Comparison of ENCODE assay signal across 8 cellular contexts in genomic region chr10:91410638-91411367, GRCh38. TPM values are rescaled to one million over a fixed set of nuclear protein-coding genes. Genes with fewer than 3 reads are reported as not detected.
DNase-seq lines count a peak whose midpoint lies in the region; ATAC-seq and TF ChIP-seq lines count a peak whose summit lies in the region.

No MANE protein-coding gene starts in this region.

- peak; percentile 37 for DNase-seq in EH (ENCODE audit: low read depth)
- peak; percentile 21 to 22 for DNase-seq in activated CD4-positive, alpha-beta T cell treated with anti-CD3 and anti-CD28 coated beads, Interleukin-2, amount 50 U/mL, for 4 hours
- peak; percentile 35 to 46 for DNase-seq in erythroblast (lab: John Stamatoyannopoulos, UW)
- DNase-seq in naive thymus-derived CD8-positive, alpha-beta T cell: peak in 2 of 10 donors; percentile 9 to 33
- peak; percentile 47 for DNase-seq in ureter (ENCODE audit: low spot score)

- no peaks in the 10 kb centered on the region for H3K27me3 Mint-ChIP-seq in IgD-negative memory B cell
- peaks cover 0 to 6% (median 0%) of the 10 kb centered on the region in 5 donors for H3K27me3 Mint-ChIP-seq in naive thymus-derived CD8-positive, alpha-beta T cell

- peaks cover 5 to 12% (median 6%) of the 10 kb centered on the region in 3 donors for H3K4me1 Mint-ChIP-seq in IgD-negative memory B cell
- peaks cover 3 to 16% (median 11%) of the 10 kb centered on the region in 4 donors for H3K4me1 Mint-ChIP-seq in naive thymus-derived CD8-positive, alpha-beta T cell

- peak overlapping the region; percentile 87 to 96 (median 92) for H3K4me3 Mint-ChIP-seq in IgD-negative memory B cell
- H3K4me3 Mint-ChIP-seq in naive thymus-derived CD8-positive, alpha-beta T cell: peak overlapping the region; percentile 69 to 94 (median 89)

- TF ChIP-seq POLR2A in erythroblast (IDR thresholded peaks at IDR 0.05; ENCODE audit: low read length): no peak

- no peaks in the 10 kb centered on the region for H3K9me3 Mint-ChIP-seq in IgD-negative memory B cell
- H3K9me3 Mint-ChIP-seq in naive thymus-derived CD8-positive, alpha-beta T cell: no peaks in the 10 kb centered on the region

- no peak for ATAC-seq in naive thymus-derived CD8-positive, alpha-beta T cell
- ATAC-seq in GM19397 (IDR thresholded peaks at IDR 0.05; ENCODE audit: unreplicated experiment) (no peak), HG03139 (IDR thresholded peaks at IDR 0.05; ENCODE audit: unreplicated experiment) (no peak)

- POLR2A ChIA-PET in naive thymus-derived CD8-positive, alpha-beta T cell (lab: Charles Lee): interaction anchor here (1.5 to 1.7 kb wide), 3 partner anchors 25 to 513 kb away, joined by 3 to 6 read pairs (median 4); partner anchors contain the start of gene BTAF1

- peak overlapping the region; percentile 57 to 95 (median 61) for H3K27ac Mint-ChIP-seq in IgD-negative memory B cell
- H3K27ac Mint-ChIP-seq in naive thymus-derived CD8-positive, alpha-beta T cell: peak overlapping the region; percentile 75 to 91 (median 84)

- no peaks in the 10 kb centered on the region for H3K36me3 Mint-ChIP-seq in IgD-negative memory B cell
- H3K36me3 Mint-ChIP-seq in naive thymus-derived CD8-positive, alpha-beta T cell: no peaks in the 10 kb centered on the region

RNA-seq across cellular contexts. Expression of gene HECTD2, which starts 0.7 kb away (rescaled TPM):
- polyA plus RNA-seq in IgD-negative memory B cell: 2.6 TPM
- total RNA-seq in naive thymus-derived CD8-positive, alpha-beta T cell: 1 to 10 TPM; 4.8 to 6.7 TPM
- under 1 TPM; 0.35 to 0.62 (median 0.47) TPM for polyA plus RNA-seq in naive thymus-derived CD8-positive, alpha-beta T cell
- total RNA-seq in ureter: 23.4 TPM
